In the genomic region with DNA sequence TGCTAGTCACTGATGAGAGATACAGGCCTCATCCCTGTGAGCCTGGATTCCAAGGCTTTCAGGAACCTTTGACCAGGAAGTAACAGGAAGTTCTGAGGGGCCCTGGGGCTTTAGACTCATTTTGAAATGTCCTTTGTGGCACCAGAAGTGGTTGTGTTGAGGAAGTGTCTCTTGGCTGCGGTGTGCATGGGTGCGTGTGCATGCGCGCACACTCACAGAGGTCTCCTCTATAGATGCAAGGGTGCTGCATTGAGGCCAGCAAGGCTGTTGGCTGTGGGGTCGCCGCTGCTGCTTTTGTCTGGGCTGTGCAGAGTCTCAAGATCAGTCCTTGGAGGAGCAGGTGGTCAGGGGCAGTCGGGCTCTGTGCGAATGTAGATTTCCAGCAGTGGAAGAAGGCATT, we compare ENCODE assay signal across 12 cellular contexts. TPM values are rescaled to one million over a fixed set of nuclear protein-coding genes. Genes with fewer than 3 reads are reported as not detected.
DNase-seq lines count a peak whose midpoint lies in the region; ATAC-seq and TF ChIP-seq lines count a peak whose summit lies in the region.
"Had no signal": no experiment of that assay in that cellular context is flagged by ENCODE, and none has a peak within 500 bp of the region (broad histone marks: within the 10 kb centered on the region; RNA-seq: fewer than 3 reads in every experiment).

No MANE protein-coding gene starts in this region.

- H3K36me3 Mint-ChIP-seq in CD8-positive, alpha-beta T cell: peaks cover 56% of the 10 kb centered on the region
- H3K36me3 Mint-ChIP-seq in activated naive CD8-positive, alpha-beta T cell treated with anti-CD3 and anti-CD28 coated beads for 36 hours: peaks cover 29% of the 10 kb centered on the region
- H3K36me3 Mint-ChIP-seq in nephron progenitor cell (ENCODE audit: low read depth): peaks cover 54% of the 10 kb centered on the region

- peaks cover 31% of the 10 kb centered on the region for H3K36me3 ChIP-seq in CD8-positive, alpha-beta T cell (ENCODE audit: insufficient read depth, low read length)

- POLR2A ChIA-PET in CD8-positive, alpha-beta T cell (lab: Charles Lee): no interaction called here

- H3K4me3 ChIP-seq in CD8-positive, alpha-beta T cell (ENCODE audit: low read depth, low read length): no peak overlapping the region
- H3K4me3 ChIP-seq: coronary artery had no signal

- H3K4me1 Mint-ChIP-seq in CD8-positive, alpha-beta T cell (ENCODE audit: low read depth): peaks cover 40% of the 10 kb centered on the region
- H3K4me1 Mint-ChIP-seq in activated naive CD8-positive, alpha-beta T cell treated with anti-CD3 and anti-CD28 coated beads for 36 hours: peaks cover 52% of the 10 kb centered on the region
- H3K4me1 Mint-ChIP-seq in nephron progenitor cell: peaks cover 44% of the 10 kb centered on the region

- ATAC-seq in CD8-positive, alpha-beta T cell: no peak
- ATAC-seq: Right ventricle myocardium inferior had no signal

- H3K9me3 ChIP-seq in CD8-positive, alpha-beta T cell (ENCODE audit: low read length): no peaks in the 10 kb centered on the region

- H3K4me3 Mint-ChIP-seq in CD8-positive, alpha-beta T cell: no peak overlapping the region
- H3K4me3 Mint-ChIP-seq in activated naive CD8-positive, alpha-beta T cell treated with anti-CD3 and anti-CD28 coated beads for 36 hours: no peak overlapping the region
- no peak overlapping the region for H3K4me3 Mint-ChIP-seq in nephron progenitor cell

- intact Hi-C loops in CD8-positive, alpha-beta T cell (cut with DNase I, micrococcal nuclease): no loop called here

- TF ChIP-seq CTCF in CD8-positive, alpha-beta T cell (IDR thresholded peaks at IDR 0.05): no peak
- no peak for TF ChIP-seq CTCF in nephron progenitor cell (IDR thresholded peaks at IDR 0.05)

- peak overlapping the region; percentile 81 for H3K27ac Mint-ChIP-seq in CD8-positive, alpha-beta T cell
- peak overlapping the region; percentile 73 for H3K27ac Mint-ChIP-seq in activated naive CD8-positive, alpha-beta T cell treated with anti-CD3 and anti-CD28 coated beads for 36 hours
- peak overlapping the region; percentile 39 for H3K27ac Mint-ChIP-seq in nephron progenitor cell

- no peak for DNase-seq in CD8-positive, alpha-beta T cell
- DNase-seq in Kasumi-1 (lab: John Stamatoyannopoulos, UW) (peak; percentile 11 to 42), nephron progenitor cell (no peak), DMS153 (lab: John Stamatoyannopoulos, UW) (no peak), SW 1271 (lab: John Stamatoyannopoulos, UW) (no peak), NCI-H69 (lab: John Stamatoyannopoulos, UW) (no peak)
- no peak for DNase-seq in activated naive CD8-positive, alpha-beta T cell treated with anti-CD3 and anti-CD28 coated beads for 36 hours
- DNase-seq: GOT3, NCI-H1436, NCI-H524 treated with DMSO at 0.1 percent for 48 hours had no signal

- no peaks in the 10 kb centered on the region for H3K9me3 Mint-ChIP-seq in CD8-positive, alpha-beta T cell
- H3K9me3 Mint-ChIP-seq in activated naive CD8-positive, alpha-beta T cell treated with anti-CD3 and anti-CD28 coated beads for 36 hours: no peaks in the 10 kb centered on the region
- no peaks in the 10 kb centered on the region for H3K9me3 Mint-ChIP-seq in nephron progenitor cell

- H3K27me3 ChIP-seq in CD8-positive, alpha-beta T cell (ENCODE audit: insufficient read depth, low read length): no peaks in the 10 kb centered on the region

- no peaks in the 10 kb centered on the region for H3K27me3 Mint-ChIP-seq in CD8-positive, alpha-beta T cell (ENCODE audit: low read depth)
- no peaks in the 10 kb centered on the region for H3K27me3 Mint-ChIP-seq in activated naive CD8-positive, alpha-beta T cell treated with anti-CD3 and anti-CD28 coated beads for 36 hours
- H3K27me3 Mint-ChIP-seq in nephron progenitor cell (ENCODE audit: low read depth, poor library complexity): no peaks in the 10 kb centered on the region

- peaks cover 40% of the 10 kb centered on the region for H3K4me1 ChIP-seq in CD8-positive, alpha-beta T cell (ENCODE audit: insufficient read depth, low read length)

- CTCF ChIA-PET in CD8-positive, alpha-beta T cell (lab: Charles Lee): interaction anchor here (0.9 to 1.0 kb wide), 2 partner anchors 24 to 206 kb away, joined by 3 read pairs; no protein-coding TSS in a partner anchor

- H3K27ac ChIP-seq in CD8-positive, alpha-beta T cell (ENCODE audit: low read depth, low read length): no peak overlapping the region

RNA-seq across cellular contexts. Expression of a gene that starts 7.6 kb away (rescaled TPM):
- 10 to 100 TPM; 14.1 to 19.8 TPM for total RNA-seq in CD8-positive, alpha-beta T cell
- total RNA-seq in activated naive CD8-positive, alpha-beta T cell treated with anti-CD3 and anti-CD28 coated beads for 36 hours: 10 to 100 TPM; 26.8 to 29.9 TPM

RNA-seq across cellular contexts. Expression of a gene that starts 7.7 kb away (rescaled TPM):
- total RNA-seq in CD8-positive, alpha-beta T cell: 10 to 100 TPM; 15.5 to 23.7 TPM
- total RNA-seq in activated naive CD8-positive, alpha-beta T cell treated with anti-CD3 and anti-CD28 coated beads for 36 hours: 100 to 1,000 TPM; 311 to 315 TPM

RNA-seq across cellular contexts. Expression of a gene that starts 15.8 kb away (rescaled TPM):
- 1 to 10 TPM; 6.2 to 8.5 TPM for total RNA-seq in CD8-positive, alpha-beta T cell
- total RNA-seq in activated naive CD8-positive, alpha-beta T cell treated with anti-CD3 and anti-CD28 coated beads for 36 hours: 10 to 100 TPM; 14.7 to 17.3 TPM

RNA-seq across cellular contexts. Expression of a gene that starts 55.5 kb away (rescaled TPM):
- total RNA-seq in CD8-positive, alpha-beta T cell: 10 to 100 TPM; 49.0 to 61.4 TPM
- 10 to 100 TPM; 91.5 to 92.1 TPM for total RNA-seq in activated naive CD8-positive, alpha-beta T cell treated with anti-CD3 and anti-CD28 coated beads for 36 hours

Comparison
In these comparisons a context has a peak if more than half of its experiments do, and no peak if none do; other contexts are left out.
1. DNase-seq: peak in Kasumi-1 (2 of 2); none in CD8-positive, alpha-beta T cell (0 of 7), activated naive CD8-positive, alpha-beta T cell treated with anti-CD3 and anti-CD28 coated beads for 36 hours (single experiment), nephron progenitor cell (single experiment), DMS153 (single experiment), SW 1271 (0 of 2) and NCI-H69 (single experiment).
2. RNA of a gene that starts 7.7 kb away (total RNA-seq): 311 to 315 TPM in activated naive CD8-positive, alpha-beta T cell treated with anti-CD3 and anti-CD28 coated beads for 36 hours; 15.5 to 23.7 TPM in CD8-positive, alpha-beta T cell; every median in the first group is over 10 times any median in the second.
3. Peak in every context shown above with its lines, with median percentiles within 50 percentile points of each other: H3K27ac Mint-ChIP-seq.